Comparison of ENCODE assay signal across 1 cellular context in genomic region chr10:70820976-70821750, GRCh38.
TF ChIP-seq lines count a peak whose summit lies in the region.

No MANE protein-coding gene starts in this region.

TF ChIP-seq in Ishikawa, 13 proteins besides CTCF, POLR2A, EP300 and RAD21 (continued from another document):
- TF ChIP-seq, protein P1, sequence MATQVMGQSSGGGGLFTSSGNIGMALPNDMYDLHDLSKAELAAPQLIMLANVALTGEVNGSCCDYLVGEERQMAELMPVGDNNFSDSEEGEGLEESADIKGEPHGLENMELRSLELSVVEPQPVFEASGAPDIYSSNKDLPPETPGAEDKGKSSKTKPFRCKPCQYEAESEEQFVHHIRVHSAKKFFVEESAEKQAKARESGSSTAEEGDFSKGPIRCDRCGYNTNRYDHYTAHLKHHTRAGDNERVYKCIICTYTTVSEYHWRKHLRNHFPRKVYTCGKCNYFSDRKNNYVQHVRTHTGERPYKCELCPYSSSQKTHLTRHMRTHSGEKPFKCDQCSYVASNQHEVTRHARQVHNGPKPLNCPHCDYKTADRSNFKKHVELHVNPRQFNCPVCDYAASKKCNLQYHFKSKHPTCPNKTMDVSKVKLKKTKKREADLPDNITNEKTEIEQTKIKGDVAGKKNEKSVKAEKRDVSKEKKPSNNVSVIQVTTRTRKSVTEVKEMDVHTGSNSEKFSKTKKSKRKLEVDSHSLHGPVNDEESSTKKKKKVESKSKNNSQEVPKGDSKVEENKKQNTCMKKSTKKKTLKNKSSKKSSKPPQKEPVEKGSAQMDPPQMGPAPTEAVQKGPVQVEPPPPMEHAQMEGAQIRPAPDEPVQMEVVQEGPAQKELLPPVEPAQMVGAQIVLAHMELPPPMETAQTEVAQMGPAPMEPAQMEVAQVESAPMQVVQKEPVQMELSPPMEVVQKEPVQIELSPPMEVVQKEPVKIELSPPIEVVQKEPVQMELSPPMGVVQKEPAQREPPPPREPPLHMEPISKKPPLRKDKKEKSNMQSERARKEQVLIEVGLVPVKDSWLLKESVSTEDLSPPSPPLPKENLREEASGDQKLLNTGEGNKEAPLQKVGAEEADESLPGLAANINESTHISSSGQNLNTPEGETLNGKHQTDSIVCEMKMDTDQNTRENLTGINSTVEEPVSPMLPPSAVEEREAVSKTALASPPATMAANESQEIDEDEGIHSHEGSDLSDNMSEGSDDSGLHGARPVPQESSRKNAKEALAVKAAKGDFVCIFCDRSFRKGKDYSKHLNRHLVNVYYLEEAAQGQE (IDR thresholded peaks at IDR 0.05; ENCODE audit: low read depth) = no peak
- TF ChIP-seq USF1 (IDR thresholded peaks at IDR 0.05) (no peak), TAF1 (IDR thresholded peaks at IDR 0.05; ENCODE audit: low read depth) (no peak), CEBPB (IDR thresholded peaks at IDR 0.05) (no peak), ZBTB7A (IDR thresholded peaks at IDR 0.05; ENCODE audit: low read depth) (no peak), NFIC (IDR thresholded peaks at IDR 0.05) (no peak), TEAD4 (IDR thresholded peaks at IDR 0.05) (no peak), YY1 (IDR thresholded peaks at IDR 0.05; ENCODE audit: low read depth) (no peak), FOXM1 (IDR thresholded peaks at IDR 0.05; ENCODE audit: borderline replicate concordance, low read depth) (no peak), TCF12 (IDR thresholded peaks at IDR 0.05; ENCODE audit: low read depth) (no peak)
- TF ChIP-seq, protein P2, sequence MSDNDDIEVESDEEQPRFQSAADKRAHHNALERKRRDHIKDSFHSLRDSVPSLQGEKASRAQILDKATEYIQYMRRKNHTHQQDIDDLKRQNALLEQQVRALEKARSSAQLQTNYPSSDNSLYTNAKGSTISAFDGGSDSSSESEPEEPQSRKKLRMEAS (IDR thresholded peaks at IDR 0.05) = no peak
